ENCODE assay signal across 19 cellular contexts in the genomic region with DNA sequence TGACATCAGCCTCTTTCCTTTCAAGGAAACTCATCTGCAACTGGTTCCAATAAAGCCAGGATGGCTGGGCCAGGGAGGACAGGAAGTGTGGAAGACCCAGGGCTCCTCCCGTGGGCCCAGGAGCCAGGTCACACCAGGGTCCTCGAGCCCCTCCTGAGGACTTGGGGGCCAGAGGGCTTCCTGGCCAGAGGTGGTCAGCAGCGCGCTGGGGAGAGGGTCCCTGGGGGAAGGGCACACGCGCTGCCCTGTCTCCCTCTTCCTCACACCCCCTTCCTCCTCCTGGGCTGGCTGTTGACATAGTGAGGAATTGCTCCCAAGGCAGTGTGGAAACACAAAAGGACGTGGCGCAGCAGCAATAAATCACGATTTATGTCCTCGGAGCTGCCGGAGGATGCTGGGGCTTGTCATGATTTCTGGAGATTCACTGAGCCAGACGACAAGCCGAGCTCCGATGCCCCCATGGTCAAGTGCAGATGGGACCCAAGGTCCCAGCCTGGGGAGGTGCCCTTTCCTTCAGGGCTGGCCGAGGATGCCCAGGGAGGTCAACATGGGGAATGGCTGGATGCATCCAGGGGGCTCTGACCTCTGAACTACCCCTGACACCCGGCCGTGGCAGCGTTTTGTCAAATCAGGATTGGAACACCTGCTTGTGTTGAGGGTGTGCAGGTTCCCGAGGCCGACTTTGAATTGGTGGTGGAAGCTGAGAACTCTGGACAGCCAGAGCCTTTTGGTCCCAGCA.
A peak's percentile ranks its signal among the peaks of the same experiment; 100 is the strongest.
DNase-seq lines count a peak whose midpoint lies in the region; TF ChIP-seq lines count a peak whose summit lies in the region.
"Had no signal": no experiment of that assay in that cellular context is flagged by ENCODE, and none has a peak within 500 bp of the region (broad histone marks: within the 10 kb centered on the region; RNA-seq: fewer than 3 reads in every experiment).

No MANE protein-coding gene starts in this region.

- TF ChIP-seq CTCF in spleen (IDR thresholded peaks at IDR 0.05 in 8 of 11, conservative IDR thresholded peaks at IDR 0.05 in 3 of 11): no peak

- no peak overlapping the region for H3K27ac ChIP-seq in spleen
- H3K27ac ChIP-seq: BLaER1 treated with 17β-estradiol and CSF1 and Interleukin-3, amounts not matched to agents 10 nM and 100 nM; SJCRH30 had no signal

- no peaks in the 10 kb centered on the region for H3K9me3 ChIP-seq in spleen
- H3K9me3 ChIP-seq: BLaER1 treated with 17β-estradiol and CSF1 and Interleukin-3, amounts not matched to agents 10 nM and 100 nM; MG63; SJCRH30 had no signal

- no peak overlapping the region for H3K4me3 ChIP-seq in spleen
- H3K4me3 ChIP-seq: BLaER1 treated with 17β-estradiol and CSF1 and Interleukin-3, amounts not matched to agents 10 nM and 100 nM; MG63; SJCRH30 had no signal

- H3K27me3 ChIP-seq in spleen (replicated peaks in 1 of 7): peaks cover 0 to 65% (median 7%) of the 10 kb centered on the region in 7 donors
- H3K27me3 ChIP-seq: MG63, SJCRH30 had no signal

- H3K4me1 ChIP-seq in spleen: peaks cover 0 to 4% (median 0%) of the 10 kb centered on the region in 6 donors

- H3K36me3 ChIP-seq in spleen: no peaks in the 10 kb centered on the region
- H3K36me3 ChIP-seq: BLaER1 treated with 17β-estradiol and CSF1 and Interleukin-3, amounts not matched to agents 10 nM and 100 nM; MG63; SJCRH30 had no signal

- WGBS in spleen, 5 donors: 40 to 70% (median 58%) methylated on average over 19 to 20 of the region's 20 CpGs

- DNase-seq in NCI-H748 (lab: John Stamatoyannopoulos, UW; ENCODE audit: unreplicated experiment): peak; percentile 21
- DNase-seq in NCI-H748 treated with DMSO at 0.1 percent for 48 hours (lab: John Stamatoyannopoulos, UW): no peak
- DNase-seq in NCI-H69 (lab: John Stamatoyannopoulos, UW): peak; percentile 30
- peak; percentile 96 for DNase-seq in left kidney (ENCODE audit: low read depth, low spot score)
- DNase-seq in spleen: peak; percentile 57
- no peak for DNase-seq in erythroblast (lab: John Stamatoyannopoulos, UW)
- DNase-seq in SK-N-DZ (ENCODE audit: low spot score): no peak
- no peak for DNase-seq in GM03348 (ENCODE audit: low spot score)
- DNase-seq: 8988T, IMR-90, Karpas-422, MG63, NCI-H1092, NCI-H1694, NCI-H2107, NCI-H2227 treated with DMSO at 0.1 percent for 48 hours, NCI-H524, SJCRH30 had no signal

- intact Hi-C loops in spleen (cut with DNase I; ENCODE audit: low total_unique reads): no loop called here

- no peak for TF ChIP-seq POLR2A in spleen (IDR thresholded peaks at IDR 0.05)
- no peak for TF ChIP-seq POLR2A in erythroblast (IDR thresholded peaks at IDR 0.05; ENCODE audit: low read length)

Comparison
In these comparisons a context has a peak if more than half of its experiments do, and no peak if none do; other contexts are left out.
1. DNase-seq: peak in NCI-H748 (single experiment), NCI-H69 (single experiment), left kidney (single experiment) and spleen (single experiment); none in NCI-H748 treated with DMSO at 0.1 percent for 48 hours (single experiment), erythroblast (0 of 2), SK-N-DZ (single experiment) and GM03348 (single experiment).